9 cellular contexts compared by ENCODE assay signal in the genomic region with DNA sequence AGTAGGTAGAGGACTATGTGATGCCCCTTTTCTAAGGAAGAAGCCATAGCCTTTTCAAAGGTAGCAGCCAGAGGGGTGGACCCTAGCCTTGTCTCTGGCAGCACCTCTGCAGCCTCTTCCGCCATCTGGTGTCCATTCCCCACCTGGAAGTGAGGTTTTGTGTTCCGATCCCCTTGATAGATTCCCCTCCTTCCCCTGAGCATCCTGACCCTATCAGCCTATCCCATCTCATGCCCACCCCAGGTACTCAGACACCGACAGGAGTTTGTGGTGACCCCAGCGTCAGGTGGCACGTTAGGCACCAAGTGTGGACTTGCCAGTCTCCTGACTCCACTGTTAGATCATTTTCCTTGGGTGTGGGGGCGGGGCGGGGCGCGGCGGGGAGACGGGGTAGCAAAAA. TPM values are rescaled to one million over a fixed set of nuclear protein-coding genes. Genes with fewer than 3 reads are reported as not detected.
A peak's percentile ranks its signal among the peaks of the same experiment; 100 is the strongest.
DNase-seq lines count a peak whose midpoint lies in the region; FAIRE-seq and TF ChIP-seq lines count a peak whose summit lies in the region.
"Had no signal": no experiment of that assay in that cellular context is flagged by ENCODE, and none has a peak within 500 bp of the region (broad histone marks: within the 10 kb centered on the region; RNA-seq: fewer than 3 reads in every experiment).

No MANE protein-coding gene starts in this region.

- peaks cover 0 to 3% of the 10 kb centered on the region in 2 donors for H3K27me3 Mint-ChIP-seq in CD4-positive, alpha-beta memory T cell

- POLR2A ChIA-PET in CD4-positive, alpha-beta memory T cell (lab: Charles Lee; ENCODE audit: partially characterized antibody), result interaction anchor here (0.6 to 17.1 kb wide), 27 partner anchors 12 to 328 kb away, joined by 3 to 403 read pairs (median 6); a partner anchor contains a TSS
- POLR2A ChIA-PET in HEK293 (lab: Yijun Ruan, JAX), result interaction anchor here (0.6 to 4.2 kb wide), 15 partner anchors 12 to 200 kb away, joined by 3 to 39 read pairs (median 6); a partner anchor contains a TSS

- TF ChIP-seq CTCF in HEK293 (tag by site-specific recombination; IDR thresholded peaks at IDR 0.05), result peak; percentile 79

- no CpG with 5 or more reads among the region's 11 CpGs for WGBS in trophoblast cell (ENCODE audit: extremely low coverage, insufficient coverage, insufficient read length)

- peak overlapping the region; percentile 32 for H3K18ac ChIP-seq in trophoblast cell (ENCODE audit: low read length)

- no peak overlapping the region for H2AK5ac ChIP-seq in trophoblast cell (ENCODE audit: low read length)

- H2BK12ac ChIP-seq in trophoblast cell (ENCODE audit: low read length), result no peak overlapping the region

- no peak for TF ChIP-seq POLR2A in erythroblast (IDR thresholded peaks at IDR 0.05; ENCODE audit: low read length)
- no peak for TF ChIP-seq POLR2A in GM12892 (IDR thresholded peaks at IDR 0.05; ENCODE audit: low read depth, low read length)

- H3K27ac ChIP-seq in CD4-positive, alpha-beta memory T cell (ENCODE audit: low read depth, low read length), result peak overlapping the region; percentile 99
- H3K27ac ChIP-seq in HEK293 (ENCODE audit: extremely low read depth, low read depth, low read length) (no peak overlapping the region; the same call in 1 of the 2 replicates), SK-N-MC (0 out of 2 replicates have a peak overlapping the region, but pooled peaks have one; percentile 30), trophoblast cell (ENCODE audit: low read depth, low read length) (no peak overlapping the region)

- H3K27ac Mint-ChIP-seq in CD4-positive, alpha-beta memory T cell, result peak overlapping the region; percentile 93 to 100 (median 96)

- intact Hi-C loops in CD4-positive, alpha-beta memory T cell (cut with micrococcal nuclease), result loop anchor here (5.0 kb wide), 2 partner anchors 145 to 545 kb away; a partner anchor contains a TSS

- H3K36me3 Mint-ChIP-seq in CD4-positive, alpha-beta memory T cell, result peaks cover 0 to 49% of the 10 kb centered on the region in 2 donors

- FAIRE-seq in GM12892 (lab: Jason Lieb, UNC), result no peak
- FAIRE-seq: TTC549 had no signal

- H3K23ac ChIP-seq in trophoblast cell (ENCODE audit: low read length), result no peak overlapping the region

- peaks cover 31 to 86% (median 56%) of the 10 kb centered on the region in 4 donors for H3K4me1 Mint-ChIP-seq in CD4-positive, alpha-beta memory T cell

- CTCF ChIA-PET in CD4-positive, alpha-beta memory T cell (lab: Charles Lee; ENCODE audit: partially characterized antibody), result interaction anchor here (0.6 to 4.8 kb wide), 13 partner anchors 11 to 43 kb away, joined by 3 to 66 read pairs (median 7); a partner anchor contains a TSS
- CTCF ChIA-PET in HEK293 (lab: Yijun Ruan, JAX), result interaction anchor here (0.6 to 5.6 kb wide), 19 partner anchors 11 to 140 kb away, joined by 3 to 133 read pairs (median 5); a partner anchor contains a TSS

- no peaks in the 10 kb centered on the region for H3K9me3 ChIP-seq in CD4-positive, alpha-beta memory T cell (ENCODE audit: control insufficient read depth in 1 of 2, low read length in 2 of 2)
- H3K9me3 ChIP-seq in HEK293 (ENCODE audit: control insufficient read depth, insufficient read depth, low read depth, low read length), result no peaks in the 10 kb centered on the region
- H3K9me3 ChIP-seq in SK-N-MC (ENCODE audit: low read depth, low read length), result no peaks in the 10 kb centered on the region
- H3K9me3 ChIP-seq in trophoblast cell (ENCODE audit: insufficient read depth, low read depth, low read length), result no peaks in the 10 kb centered on the region

- no peaks in the 10 kb centered on the region for H3K36me3 ChIP-seq in CD4-positive, alpha-beta memory T cell (ENCODE audit: insufficient read depth, low read length)
- H3K36me3 ChIP-seq in HEK293 (ENCODE audit: control insufficient read depth in 2 of 2, insufficient read depth in 1 of 2, low read length in 2 of 2), result peaks cover 0 to 18% of the 10 kb centered on the region in 2 experiments; a peak in 1 of 3 replicates
- H3K36me3 ChIP-seq in SK-N-MC (ENCODE audit: insufficient read depth, low read length), result peaks cover 4% of the 10 kb centered on the region; the same call in 1 of the 2 replicates
- peaks cover 9 to 12% of the 10 kb centered on the region in 2 experiments for H3K36me3 ChIP-seq in trophoblast cell (ENCODE audit: control insufficient read depth in 1 of 2, insufficient read depth in 2 of 2, low read length in 2 of 2)

- no peak overlapping the region for H4K12ac ChIP-seq in trophoblast cell (ENCODE audit: low read depth, low read length)

- peak overlapping the region; percentile 90 to 100 (median 98) for H3K4me3 Mint-ChIP-seq in CD4-positive, alpha-beta memory T cell

- H2BK120ac ChIP-seq in trophoblast cell (ENCODE audit: insufficient read depth, low read length, poor library complexity), result no peak overlapping the region

- H4K8ac ChIP-seq in trophoblast cell (ENCODE audit: low read depth, low read length), result peak overlapping the region; percentile 17

- no peak overlapping the region for H2BK5ac ChIP-seq in trophoblast cell (ENCODE audit: low read depth, low read length, poor library complexity)

- H3K79me2 ChIP-seq in trophoblast cell (ENCODE audit: control insufficient read depth, insufficient read depth, low read length, poor library complexity), result peaks cover 20% of the 10 kb centered on the region

- no peak overlapping the region for H4K91ac ChIP-seq in trophoblast cell (ENCODE audit: low read depth, low read length)

- H3K9ac ChIP-seq in SK-N-MC (ENCODE audit: insufficient read length) (no peak overlapping the region), trophoblast cell (ENCODE audit: low read length) (no peak overlapping the region)

- H3K4me1 ChIP-seq in CD4-positive, alpha-beta memory T cell (ENCODE audit: insufficient read depth, low read length), result peaks cover 68% of the 10 kb centered on the region
- H3K4me1 ChIP-seq in HEK293 (ENCODE audit: control insufficient read depth, insufficient read depth, low read length) (peaks cover 17% of the 10 kb centered on the region; the same call in 1 of the 2 replicates), trophoblast cell (ENCODE audit: control insufficient read depth in 1 of 2, insufficient read depth in 2 of 2, low read length in 2 of 2) (peaks cover 43 to 44% of the 10 kb centered on the region in 2 experiments)

- no peaks in the 10 kb centered on the region for H3K27me3 ChIP-seq in CD4-positive, alpha-beta memory T cell (ENCODE audit: insufficient read depth, low read length)
- no peaks in the 10 kb centered on the region for H3K27me3 ChIP-seq in trophoblast cell (ENCODE audit: insufficient read depth, low read length)

- H3K79me1 ChIP-seq in trophoblast cell (ENCODE audit: low read length), result peaks cover 27% of the 10 kb centered on the region

- peak overlapping the region; percentile 26 for H2AFZ ChIP-seq in trophoblast cell (ENCODE audit: insufficient read depth, low read length, poor library complexity)

- H3K9me3 Mint-ChIP-seq in CD4-positive, alpha-beta memory T cell, result no peaks in the 10 kb centered on the region

- peak overlapping the region; percentile 6 to 89 for H3K4me3 ChIP-seq in CD4-positive, alpha-beta memory T cell (ENCODE audit: low read length in 2 of 2)
- H3K4me3 ChIP-seq in HEK293 (ENCODE audit: low read depth, low read length) (peak overlapping the region; percentile 60), SK-N-MC (peak overlapping the region; percentile 98), trophoblast cell (ENCODE audit: low read depth, low read length) (peak overlapping the region; percentile 35)

- H3K4me2 ChIP-seq in trophoblast cell (ENCODE audit: low read length), result peak overlapping the region; percentile 87

- H3K14ac ChIP-seq in trophoblast cell (ENCODE audit: low read length), result no peak overlapping the region

- H3K4ac ChIP-seq in trophoblast cell (ENCODE audit: low read depth, low read length), result no peak overlapping the region

- peak in 1 of 5 donors; percentile 51 for DNase-seq in CD4-positive, alpha-beta memory T cell
- DNase-seq in SK-N-MC (ENCODE audit: low read depth, low spot score) (no peak), erythroblast (lab: John Stamatoyannopoulos, UW) (peak; percentile 69 to 77), trophoblast cell (peak in 1 of 2 donors; percentile 70), AG08396 (ENCODE audit: low spot score) (no peak), GM12892 (ENCODE audit: insufficient read length) (no peak), HPDE6-E6E7 (ENCODE audit: extremely low spot score) (no peak)

TF ChIP-seq in HEK293, 187 proteins besides CTCF, POLR2A, EP300 and RAD21 (continues in another document):
- TF ChIP-seq, protein P1, sequence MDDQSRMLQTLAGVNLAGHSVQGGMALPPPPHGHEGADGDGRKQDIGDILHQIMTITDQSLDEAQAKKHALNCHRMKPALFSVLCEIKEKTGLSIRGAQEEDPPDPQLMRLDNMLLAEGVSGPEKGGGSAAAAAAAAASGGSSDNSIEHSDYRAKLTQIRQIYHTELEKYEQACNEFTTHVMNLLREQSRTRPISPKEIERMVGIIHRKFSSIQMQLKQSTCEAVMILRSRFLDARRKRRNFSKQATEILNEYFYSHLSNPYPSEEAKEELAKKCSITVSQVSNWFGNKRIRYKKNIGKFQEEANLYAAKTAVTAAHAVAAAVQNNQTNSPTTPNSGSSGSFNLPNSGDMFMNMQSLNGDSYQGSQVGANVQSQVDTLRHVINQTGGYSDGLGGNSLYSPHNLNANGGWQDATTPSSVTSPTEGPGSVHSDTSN (CRISPR knock-in tag; IDR thresholded peaks at IDR 0.05), result no peak
- TF ChIP-seq ZBTB48 (tag by site-specific recombination; IDR thresholded peaks at IDR 0.05) (0 out of 2 replicates have a peak, but pooled peaks have one; percentile 18), ZNF366 (tag by site-specific recombination; conservative IDR thresholded peaks at IDR 0.05) (0 out of 2 replicates have a peak, but pooled peaks have one; percentile 19)

RNA-seq across cellular contexts. Expression of a gene that starts 0.4 kb away (rescaled TPM):
- total RNA-seq in CD4-positive, alpha-beta memory T cell, result 10 to 100 TPM; 68.9 to 71.4 TPM
- 100 to 1,000 TPM; 130 to 164 TPM for polyA plus RNA-seq in CD4-positive, alpha-beta memory T cell
- 71.6 and 72.3 TPM in 2 replicates for polyA plus RNA-seq in trophoblast cell (2013)
- polyA plus RNA-seq in GM12892 (2012; ENCODE audit: missing spikeins), result 11.8 TPM

RNA-seq across cellular contexts. Expression of a gene that starts 1.7 kb away (rescaled TPM):
- total RNA-seq in CD4-positive, alpha-beta memory T cell, result 10 to 100 TPM; 24.6 to 27.5 TPM
- polyA plus RNA-seq in CD4-positive, alpha-beta memory T cell, result 10 to 100 TPM; 70.1 to 74.9 TPM
- 88.8 and 89.4 TPM in 2 replicates for polyA plus RNA-seq in trophoblast cell (2013)
- 27.5 TPM for polyA plus RNA-seq in GM12892 (2012; ENCODE audit: missing spikeins)

RNA-seq across cellular contexts. Expression of a gene that starts 3.9 kb away (rescaled TPM):
- total RNA-seq in CD4-positive, alpha-beta memory T cell, result 100 to 1,000 TPM; 151 to 154 TPM
- polyA plus RNA-seq in CD4-positive, alpha-beta memory T cell, result 10 to 100 TPM in 1 of 2 donors, 1 to 10 TPM in 1; 8.9 to 25.2 TPM
- polyA plus RNA-seq in trophoblast cell (2013), result 12.5 and 13.2 TPM in 2 replicates
- polyA plus RNA-seq in GM12892 (2012; ENCODE audit: missing spikeins), result 36.8 TPM

RNA-seq across cellular contexts. Expression of a gene that starts 13.8 kb away (rescaled TPM):
- 100 to 1,000 TPM; 201 to 211 TPM for total RNA-seq in CD4-positive, alpha-beta memory T cell
- 10 to 100 TPM in 1 of 2 donors, 1 to 10 TPM in 1; 9.0 to 23.6 TPM for polyA plus RNA-seq in CD4-positive, alpha-beta memory T cell
- 36.2 and 40.2 TPM in 2 replicates for polyA plus RNA-seq in trophoblast cell (2013)
- polyA plus RNA-seq in GM12892 (2012; ENCODE audit: missing spikeins), result 3.7 TPM

RNA-seq across cellular contexts. Expression of a gene that starts 23.7 kb away (rescaled TPM):
- total RNA-seq in CD4-positive, alpha-beta memory T cell, result 1 to 10 TPM; 1.6 to 2.7 TPM
- polyA plus RNA-seq in CD4-positive, alpha-beta memory T cell, result 1 to 10 TPM in 1 of 2 donors, not detected in 1; 1.2 TPM
- 0.03 and 0.04 TPM in 2 replicates for polyA plus RNA-seq in trophoblast cell (2013)
- polyA plus RNA-seq in GM12892 (2012; ENCODE audit: missing spikeins), result not detected

Comparison
In these comparisons a context has a peak if more than half of its experiments do, and no peak if none do; other contexts are left out.
1. DNase-seq: peak in erythroblast (2 of 2); none in SK-N-MC (single experiment), AG08396 (single experiment), GM12892 (single experiment) and HPDE6-E6E7 (single experiment).
2. H3K27ac ChIP-seq: peak in CD4-positive, alpha-beta memory T cell (single experiment) and SK-N-MC (single experiment); none in HEK293 (single experiment) and trophoblast cell (single experiment).
3. H3K4me3 ChIP-seq: peak in every context shown above with its lines; median percentile 98 in SK-N-MC; 60 in HEK293; 48 in CD4-positive, alpha-beta memory T cell; 35 in trophoblast cell.